ENCODE assay signal across 19 cellular contexts in genomic region chr11:92397356-92397755, GRCh38.
DNase-seq lines count a peak whose midpoint lies in the region; ATAC-seq, FAIRE-seq and TF ChIP-seq lines count a peak whose summit lies in the region.
"Had no signal": no experiment of that assay in that cellular context is flagged by ENCODE, and none has a peak within 500 bp of the region (broad histone marks: within the 10 kb centered on the region; RNA-seq: fewer than 3 reads in every experiment).

No MANE protein-coding gene starts in this region.

- H4K5ac ChIP-seq in H1 (ENCODE audit: insufficient read length, low read depth, low read length): no peak overlapping the region

- H2BK12ac ChIP-seq in H1 (ENCODE audit: low read depth, low read length): no peak overlapping the region; the same call in 1 of the 2 replicates

- H3K4me3 ChIP-seq in H1 (ENCODE audit: extremely low read depth in 1 of 4, insufficient read depth in 2 of 4, low read depth in 3 of 4, low read length in 4 of 4) (no peak overlapping the region), retinal pigment epithelial cell (ENCODE audit: low read length) (no peak overlapping the region), upper lobe of right lung (no peak overlapping the region)
- H3K4me3 ChIP-seq: BLaER1, SJSA1 had no signal

- H3K56ac ChIP-seq in H1 (replicated peaks; ENCODE audit: insufficient read length, low read depth, low read length): no peak overlapping the region

- no peaks in the 10 kb centered on the region for H3K4me1 Mint-ChIP-seq in activated naive CD4-positive, alpha-beta T cell treated with anti-CD3 and anti-CD28 coated beads for 36 hours (ENCODE audit: low read depth)

- H3K27me3 Mint-ChIP-seq in activated naive CD4-positive, alpha-beta T cell treated with anti-CD3 and anti-CD28 coated beads for 36 hours (ENCODE audit: low read depth): peaks cover 4% of the 10 kb centered on the region

- TF ChIP-seq EP300 in H1 (IDR thresholded peaks at IDR 0.05; ENCODE audit: borderline replicate concordance in 1 of 2, low read depth in 2 of 2, low read length in 2 of 2): no peak

- H3K9ac ChIP-seq in H1 (replicated peaks in 1 of 4; ENCODE audit: extremely low read depth in 1 of 4, low read depth in 3 of 4, low read length in 3 of 4): no peak overlapping the region
- H3K9ac ChIP-seq: BLaER1 had no signal

- CTCF ChIA-PET in H1 (lab: Charles Lee; ENCODE audit: partially characterized antibody): interaction anchor here (0.6 to 2.2 kb wide), 17 partner anchors 8 to 474 kb away, joined by 3 to 25 read pairs (median 3); no protein-coding TSS in a partner anchor
- CTCF ChIA-PET in activated naive CD4-positive, alpha-beta T cell treated with anti-CD3 and anti-CD28 coated beads for 36 hours (lab: Charles Lee): interaction anchor here (0.6 kb wide), 1 partner anchor 814 kb away, joined by 5 read pairs; no protein-coding TSS in a partner anchor

- H3K79me1 ChIP-seq in H1 (ENCODE audit: low read depth, low read length): no peaks in the 10 kb centered on the region; the same call in 1 of the 2 replicates

- 0 out of 4 replicates have a peak overlapping the region, but pooled peaks of 1 of the 2 experiments have one; percentile 7 for H3K4me2 ChIP-seq in H1 (ENCODE audit: insufficient read depth in 1 of 2, low read depth in 2 of 2, low read length in 2 of 2)
- H3K4me2 ChIP-seq: BLaER1 had no signal

- no peaks in the 10 kb centered on the region for H3K9me3 ChIP-seq in H1 (ENCODE audit: insufficient read depth in 2 of 2, low read depth in 1 of 2, low read length in 1 of 2)
- H3K9me3 ChIP-seq in upper lobe of right lung: no peaks in the 10 kb centered on the region
- H3K9me3 ChIP-seq: BLaER1, SJSA1 had no signal

- ATAC-seq in HG02571 (IDR thresholded peaks at IDR 0.05; ENCODE audit: unreplicated experiment) (no peak), upper lobe of right lung (no peak)
- ATAC-seq: CD8-positive, alpha-beta T cell; PC-3 had no signal

- no peak overlapping the region for H4K8ac ChIP-seq in H1 (ENCODE audit: extremely low read depth, insufficient read depth, low read length)

- no peaks in the 10 kb centered on the region for H3K36me3 ChIP-seq in H1 (ENCODE audit: control insufficient read depth in 2 of 4, insufficient read depth in 4 of 4, low read length in 3 of 4)
- H3K36me3 ChIP-seq in upper lobe of right lung: no peaks in the 10 kb centered on the region
- H3K36me3 ChIP-seq: BLaER1, SJSA1 had no signal

- H3K23ac ChIP-seq in H1 (ENCODE audit: insufficient read length): no peak overlapping the region

- H2BK120ac ChIP-seq in H1 (replicated peaks; ENCODE audit: low read depth, low read length): no peak overlapping the region

- TF ChIP-seq RAD21 in H1 (IDR thresholded peaks at IDR 0.05 in 1 of 2, conservative IDR thresholded peaks at IDR 0.05 in 1 of 2; ENCODE audit: low read depth in 2 of 2, low read length in 2 of 2): peak; percentile 13 to 33; a peak in 2 of 4 replicates

- no peak overlapping the region for H3K18ac ChIP-seq in H1 (ENCODE audit: extremely low read depth, low read length)

- H3K23me2 ChIP-seq in H1 (ENCODE audit: low read depth, low read length): no peaks in the 10 kb centered on the region

- no peak overlapping the region for H2BK20ac ChIP-seq in H1 (ENCODE audit: low read length)

- no peaks in the 10 kb centered on the region for H3K27me3 ChIP-seq in H1 (replicated peaks in 1 of 4; ENCODE audit: control insufficient read depth in 3 of 4, extremely low read depth in 1 of 4, insufficient read depth in 3 of 4, low read length in 3 of 4)
- no peaks in the 10 kb centered on the region for H3K27me3 ChIP-seq in upper lobe of right lung
- H3K27me3 ChIP-seq: BLaER1, SJSA1 had no signal

- 62% methylated on average over 8 of the region's 8 CpGs; no CpG with 5 or more reads in 1 of the 2 experiments for WGBS in H1 (ENCODE audit: extremely low coverage in 1 of 2, insufficient coverage in 1 of 2, insufficient read length in 1 of 2, insufficient replicate concordance in 2 of 2, low coverage in 1 of 2, low lambda C conversion rate in 2 of 2, missing lambda C conversion rate in 1 of 2), 2 experiments

- H3K14ac ChIP-seq in H1 (ENCODE audit: insufficient read length): no peak overlapping the region

- no peak overlapping the region for H4K91ac ChIP-seq in H1 (replicated peaks; ENCODE audit: insufficient read length, low read length)

- H2BK15ac ChIP-seq in H1 (ENCODE audit: low read length): no peak overlapping the region

- H3K4ac ChIP-seq in H1 (replicated peaks; ENCODE audit: insufficient read length, low read depth, low read length): no peak overlapping the region

- no peaks in the 10 kb centered on the region for H4K20me1 ChIP-seq in H1 (replicated peaks in 1 of 2; ENCODE audit: control insufficient read depth in 1 of 2, insufficient read depth in 2 of 2, low read length in 2 of 2)
- H4K20me1 ChIP-seq: BLaER1 had no signal

- no peak overlapping the region for H3K4me3 Mint-ChIP-seq in activated naive CD4-positive, alpha-beta T cell treated with anti-CD3 and anti-CD28 coated beads for 36 hours
- H3K4me3 Mint-ChIP-seq: CD8-positive, alpha-beta T cell had no signal

- H3K36me3 Mint-ChIP-seq in activated naive CD4-positive, alpha-beta T cell treated with anti-CD3 and anti-CD28 coated beads for 36 hours (ENCODE audit: low read depth): no peaks in the 10 kb centered on the region
- H3K36me3 Mint-ChIP-seq: CD8-positive, alpha-beta T cell had no signal

- POLR2A ChIA-PET in H1 (lab: Charles Lee; ENCODE audit: partially characterized antibody): interaction anchor here (0.6 to 1.2 kb wide), 2 partner anchors 13 to 45 kb away, joined by 3 read pairs; no protein-coding TSS in a partner anchor

- no peak for TF ChIP-seq POLR2A in H1 (IDR thresholded peaks at IDR 0.05; ENCODE audit: control extremely low read depth in 1 of 2, low read depth in 2 of 2, low read length in 2 of 2)

- peaks cover 2 to 7% (median 3%) of the 10 kb centered on the region in 4 experiments; a peak in 4 of 7 replicates for H3K4me1 ChIP-seq in H1 (replicated peaks in 1 of 4; ENCODE audit: control insufficient read depth in 3 of 4, insufficient read depth in 4 of 4, low read length in 3 of 4)
- H3K4me1 ChIP-seq in upper lobe of right lung: no peaks in the 10 kb centered on the region
- H3K4me1 ChIP-seq: BLaER1, SJSA1 had no signal

- no peak overlapping the region for H3K27ac Mint-ChIP-seq in activated naive CD4-positive, alpha-beta T cell treated with anti-CD3 and anti-CD28 coated beads for 36 hours
- H3K27ac Mint-ChIP-seq: CD8-positive, alpha-beta T cell had no signal

- H2AFZ ChIP-seq in H1 (ENCODE audit: low read length): no peak overlapping the region

- H3K27ac ChIP-seq in H1 (ENCODE audit: low read depth, low read length) (no peak overlapping the region), upper lobe of right lung (no peak overlapping the region)
- H3K27ac ChIP-seq: BLaER1, SJSA1 had no signal

- no peaks in the 10 kb centered on the region for H3K79me2 ChIP-seq in H1 (ENCODE audit: control insufficient read depth in 1 of 2, insufficient read depth in 2 of 2, low read length in 2 of 2)

- FAIRE-seq in H1 (lab: Jason Lieb, UNC): no peak

- TF ChIP-seq CTCF in H1 (IDR thresholded peaks at IDR 0.05; ENCODE audit: control extremely low read depth in 1 of 3, insufficient read depth in 1 of 3, low read depth in 1 of 3, low read length in 3 of 3): 0 out of 4 replicates have a peak, but pooled peaks of 1 of the 3 experiments have one; percentile 3
- TF ChIP-seq CTCF in retinal pigment epithelial cell (conservative IDR thresholded peaks at IDR 0.05; ENCODE audit: low read depth, low read length): peak; percentile 21
- TF ChIP-seq CTCF in upper lobe of right lung (IDR thresholded peaks at IDR 0.05): no peak

- H2BK5ac ChIP-seq in H1 (ENCODE audit: low read depth, low read length): peak overlapping the region; percentile 20; the same call in 1 of the 2 replicates

- DNase-seq in ELF-1 (ENCODE audit: low read depth, low spot score) (peak; percentile 23), NCI-H82 treated with DMSO at 0.1 percent for 48 hours (lab: John Stamatoyannopoulos, UW; ENCODE audit: unreplicated experiment) (peak; percentile 64), H1 (ENCODE audit: low read depth in 1 of 2, low spot score in 2 of 2) (no peak), retinal pigment epithelial cell (ENCODE audit: low read depth) (peak; percentile 44), upper lobe of right lung (no peak)
- no peak for DNase-seq in activated naive CD4-positive, alpha-beta T cell treated with anti-CD3 and anti-CD28 coated beads for 36 hours
- DNase-seq: CD8-positive, alpha-beta T cell; H7; IMR-90; Kasumi-1; MM.1S; NCI-H1105; NCI-H1694; NCI-H2227 treated with DMSO at 0.1 percent for 48 hours; NCI-H526 treated with DMSO at 0.1 percent for 48 hours; PC-3 had no signal

- intact Hi-C loops in activated naive CD4-positive, alpha-beta T cell treated with anti-CD3 and anti-CD28 coated beads for 36 hours (cut with micrococcal nuclease): no loop called here
- intact Hi-C loops in upper lobe of right lung (cut with DNase I): no loop called here

- H3K9me3 Mint-ChIP-seq in activated naive CD4-positive, alpha-beta T cell treated with anti-CD3 and anti-CD28 coated beads for 36 hours: no peaks in the 10 kb centered on the region

- no peak overlapping the region for H2AK5ac ChIP-seq in H1 (ENCODE audit: low read depth, low read length)

TF ChIP-seq in H1, 55 proteins besides CTCF, POLR2A, EP300 and RAD21 (continues in another document):
- TF ChIP-seq NANOG (IDR thresholded peaks at IDR 0.05; ENCODE audit: insufficient read depth, low read depth, low read length, poor library complexity, severe bottlenecking) (no peak), KDM4A (IDR thresholded peaks at IDR 0.05; ENCODE audit: low read depth, low read length, severe bottlenecking) (no peak), EZH2 (IDR thresholded peaks at IDR 0.05; ENCODE audit: low read depth, low read length, severe bottlenecking) (no peak), HDAC6 (IDR thresholded peaks at IDR 0.05; ENCODE audit: low read depth, low read length) (no peak), EGR1 (IDR thresholded peaks at IDR 0.05; ENCODE audit: borderline replicate concordance, low read depth, low read length) (no peak), SIN3A (conservative IDR thresholded peaks at IDR 0.05 in 1 of 2, IDR thresholded peaks at IDR 0.05 in 1 of 2; ENCODE audit: low read depth in 1 of 2, low read length in 2 of 2) (no peak), ATF2 (IDR thresholded peaks at IDR 0.05; ENCODE audit: low read length) (no peak), BACH1 (IDR thresholded peaks at IDR 0.05; ENCODE audit: low read length) (no peak)

Comparison
In these comparisons a context has a peak if more than half of its experiments do, and no peak if none do; other contexts are left out.
1. DNase-seq: peak in ELF-1 (single experiment), NCI-H82 treated with DMSO at 0.1 percent for 48 hours (single experiment) and retinal pigment epithelial cell (single experiment); none in H1 (0 of 2), activated naive CD4-positive, alpha-beta T cell treated with anti-CD3 and anti-CD28 coated beads for 36 hours (single experiment) and upper lobe of right lung (single experiment).